11 cellular contexts compared by ENCODE assay signal in genomic region chr11:74025467-74026166, GRCh38. TPM values are rescaled to one million over a fixed set of nuclear protein-coding genes. Genes with fewer than 3 reads are reported as not detected.
DNase-seq lines count a peak whose midpoint lies in the region; ATAC-seq, FAIRE-seq and TF ChIP-seq lines count a peak whose summit lies in the region.
"Had no signal": no experiment of that assay in that cellular context is flagged by ENCODE, and none has a peak within 500 bp of the region (broad histone marks: within the 10 kb centered on the region; RNA-seq: fewer than 3 reads in every experiment).

No MANE protein-coding gene starts in this region.

- no peaks in the 10 kb centered on the region for H3K9me1 ChIP-seq in keratinocyte (ENCODE audit: control insufficient read depth, extremely low read depth, insufficient read depth, low read length)

- peaks cover 2% of the 10 kb centered on the region for H3K36me3 ChIP-seq in CD4-positive, CD25-positive, alpha-beta regulatory T cell (ENCODE audit: control insufficient read depth, insufficient read depth, low read length)
- H3K36me3 ChIP-seq in keratinocyte (ENCODE audit: control insufficient read depth in 2 of 2, extremely low read depth in 1 of 2, insufficient read depth in 2 of 2, low read length in 2 of 2) (peaks cover 3 to 5% of the 10 kb centered on the region in 2 experiments), Karpas-422 (ENCODE audit: insufficient read depth, low read length) (peaks cover 9% of the 10 kb centered on the region; the same call in 1 of the 2 replicates)
- H3K36me3 ChIP-seq: pancreas had no signal

- FAIRE-seq in keratinocyte (lab: Jason Lieb, UNC) = no peak
- FAIRE-seq: pancreas had no signal

- H3K27me3 Mint-ChIP-seq in CD4-positive, CD25-positive, alpha-beta regulatory T cell = no peaks in the 10 kb centered on the region
- no peaks in the 10 kb centered on the region for H3K27me3 Mint-ChIP-seq in activated T-helper 17 cell treated with anti-CD3 and anti-CD28 coated beads, Interleukin-2, amount 50 U/mL, for 72 hours

- no peak overlapping the region for H3K9ac ChIP-seq in keratinocyte (ENCODE audit: control insufficient read depth, extremely low read depth, insufficient read depth, low read length)
- H3K9ac ChIP-seq in Karpas-422 (ENCODE audit: low read length) = no peak overlapping the region

- H3K9me3 ChIP-seq in CD4-positive, CD25-positive, alpha-beta regulatory T cell (ENCODE audit: control insufficient read depth in 2 of 2, low read length in 2 of 2) = no peaks in the 10 kb centered on the region
- no peaks in the 10 kb centered on the region for H3K9me3 ChIP-seq in keratinocyte (ENCODE audit: control insufficient read depth, low read depth, low read length)
- no peaks in the 10 kb centered on the region for H3K9me3 ChIP-seq in Karpas-422 (ENCODE audit: low read length)
- H3K9me3 ChIP-seq: pancreas, suprapubic skin had no signal

- no peak overlapping the region for H3K4me3 Mint-ChIP-seq in CD4-positive, CD25-positive, alpha-beta regulatory T cell
- peak overlapping the region; percentile 76 for H3K4me3 Mint-ChIP-seq in activated T-helper 17 cell treated with anti-CD3 and anti-CD28 coated beads, Interleukin-2, amount 50 U/mL, for 72 hours

- peaks cover 33% of the 10 kb centered on the region for H3K36me3 Mint-ChIP-seq in CD4-positive, CD25-positive, alpha-beta regulatory T cell
- H3K36me3 Mint-ChIP-seq in activated T-helper 17 cell treated with anti-CD3 and anti-CD28 coated beads, Interleukin-2, amount 50 U/mL, for 72 hours (ENCODE audit: low read depth) = peaks cover 21% of the 10 kb centered on the region

- TF ChIP-seq CTCF in keratinocyte (optimal IDR thresholded peaks at IDR 0.05 in 1 of 3, IDR thresholded peaks at IDR 0.05 in 1 of 3, conservative IDR thresholded peaks at IDR 0.05 in 1 of 3; ENCODE audit: extremely low read depth in 1 of 3, insufficient read depth in 2 of 3, low read length in 3 of 3) = no peak

- H3K4me3 ChIP-seq in CD4-positive, CD25-positive, alpha-beta regulatory T cell (ENCODE audit: low read depth, low read length) = no peak overlapping the region
- H3K4me3 ChIP-seq in keratinocyte (ENCODE audit: control insufficient read depth in 2 of 3, extremely low read depth in 1 of 3, insufficient read depth in 2 of 3, low read depth in 1 of 3, low read length in 3 of 3) (no peak overlapping the region), Karpas-422 (ENCODE audit: low read length) (no peak overlapping the region)
- H3K4me3 ChIP-seq: pancreas, suprapubic skin had no signal

- H3K9me3 Mint-ChIP-seq in CD4-positive, CD25-positive, alpha-beta regulatory T cell = no peaks in the 10 kb centered on the region
- H3K9me3 Mint-ChIP-seq in activated T-helper 17 cell treated with anti-CD3 and anti-CD28 coated beads, Interleukin-2, amount 50 U/mL, for 72 hours = no peaks in the 10 kb centered on the region

- peaks cover 12% of the 10 kb centered on the region for H3K4me1 ChIP-seq in CD4-positive, CD25-positive, alpha-beta regulatory T cell (ENCODE audit: control insufficient read depth, insufficient read depth, low read length, poor library complexity, severe bottlenecking)
- peaks cover 17% of the 10 kb centered on the region for H3K4me1 ChIP-seq in keratinocyte (ENCODE audit: control insufficient read depth, extremely low read depth, insufficient read depth, low read length)
- H3K4me1 ChIP-seq in Karpas-422 (ENCODE audit: low read length) = peaks cover 30% of the 10 kb centered on the region
- H3K4me1 ChIP-seq: pancreas, suprapubic skin had no signal

- H3K27ac Mint-ChIP-seq in CD4-positive, CD25-positive, alpha-beta regulatory T cell = peak overlapping the region in 2 of 3 donors; percentile 53 to 63
- peak overlapping the region; percentile 96 for H3K27ac Mint-ChIP-seq in activated T-helper 17 cell treated with anti-CD3 and anti-CD28 coated beads, Interleukin-2, amount 50 U/mL, for 72 hours

- peaks cover 3 to 21% (median 18%) of the 10 kb centered on the region in 4 donors for H3K4me1 Mint-ChIP-seq in CD4-positive, CD25-positive, alpha-beta regulatory T cell
- peaks cover 31% of the 10 kb centered on the region for H3K4me1 Mint-ChIP-seq in activated T-helper 17 cell treated with anti-CD3 and anti-CD28 coated beads, Interleukin-2, amount 50 U/mL, for 72 hours

- H3K27me3 ChIP-seq in CD4-positive, CD25-positive, alpha-beta regulatory T cell (ENCODE audit: control insufficient read depth, insufficient read depth, low read length) = no peaks in the 10 kb centered on the region
- H3K27me3 ChIP-seq in keratinocyte (ENCODE audit: control insufficient read depth, extremely low read depth, insufficient read depth, low read length) (no peaks in the 10 kb centered on the region), Karpas-422 (ENCODE audit: low read length) (no peaks in the 10 kb centered on the region)
- H3K27me3 ChIP-seq: pancreas, suprapubic skin had no signal

- H3K79me2 ChIP-seq in keratinocyte (ENCODE audit: control insufficient read depth, insufficient read depth, low read length) = no peaks in the 10 kb centered on the region
- no peaks in the 10 kb centered on the region for H3K79me2 ChIP-seq in Karpas-422 (ENCODE audit: low read length)

- peak in 1 of 2 donors; percentile 28 for ATAC-seq in CD4-positive, CD25-positive, alpha-beta regulatory T cell (ENCODE audit: low read depth in 2 of 2)
- peak; percentile 71 for ATAC-seq in activated T-helper 17 cell treated with anti-CD3 and anti-CD28 coated beads, Interleukin-2, amount 50 U/mL, for 72 hours (replicated peaks)
- no peak for ATAC-seq in GM18907 (IDR thresholded peaks at IDR 0.05; ENCODE audit: unreplicated experiment)

- H3K4me2 ChIP-seq in keratinocyte (ENCODE audit: control insufficient read depth, extremely low read depth, insufficient read depth, low read depth, low read length) = no peak overlapping the region
- no peak overlapping the region for H3K4me2 ChIP-seq in Karpas-422 (ENCODE audit: low read depth, low read length, poor library complexity, severe bottlenecking)

- no peak overlapping the region for H3K27ac ChIP-seq in CD4-positive, CD25-positive, alpha-beta regulatory T cell (ENCODE audit: insufficient read depth, low read length, poor library complexity, severe bottlenecking)
- H3K27ac ChIP-seq in keratinocyte (ENCODE audit: control insufficient read depth, insufficient read depth, low read length) (no peak overlapping the region), Karpas-422 (ENCODE audit: low read length) (no peak overlapping the region)
- H3K27ac ChIP-seq: pancreas, suprapubic skin had no signal

- H4K20me1 ChIP-seq in keratinocyte (ENCODE audit: control insufficient read depth, extremely low read depth, insufficient read depth, low read length) (peaks cover 2% of the 10 kb centered on the region), Karpas-422 (ENCODE audit: insufficient read depth, low read depth, low read length) (no peaks in the 10 kb centered on the region)

- H2AFZ ChIP-seq in keratinocyte (ENCODE audit: control insufficient read depth, low read length) = no peak overlapping the region
- no peak overlapping the region for H2AFZ ChIP-seq in Karpas-422 (ENCODE audit: low read length)

- H3K9me2 ChIP-seq in Karpas-422 (replicated peaks; ENCODE audit: insufficient read depth, low read length) = no peaks in the 10 kb centered on the region

- dilution Hi-C loops in keratinocyte (cut with MboI; ENCODE audit: extremely low pct_ligation_motif_present, low sequenced_read_pairs) = no loop called here

- DNase-seq in CD4-positive, CD25-positive, alpha-beta regulatory T cell = no peak
- DNase-seq in LHCN-M2 (ENCODE audit: low read depth) (peak; percentile 56), keratinocyte (ENCODE audit: low read depth, low spot score) (peak; percentile 17), iPS-NIHi11 (ENCODE audit: low spot score) (no peak), AML-193 (lab: John Stamatoyannopoulos, UW) (no peak), Karpas-422 (no peak)
- DNase-seq: pancreas; stimulated activated CD4-positive, alpha-beta T cell treated with anti-CD3 and anti-CD28 coated beads, Interleukin-2, amount 100 ng/mL, for 48 hours had no signal

RNA-seq across cellular contexts. Expression of gene UCP3, which starts 16.7 kb away (rescaled TPM):
- 5.6 TPM for total RNA-seq in CD4-positive, CD25-positive, alpha-beta regulatory T cell
- polyA plus RNA-seq in CD4-positive, CD25-positive, alpha-beta regulatory T cell = under 1 TPM; 0.16 to 0.34 (median 0.24) TPM
- total RNA-seq in LHCN-M2 (2014; rRNA removed) = 0.71 and 1.1 TPM in 2 replicates
- polyA plus RNA-seq in LHCN-M2 (2012) = 0.64 TPM
- total RNA-seq in activated T-helper 17 cell treated with anti-CD3 and anti-CD28 coated beads, Interleukin-2, amount 50 U/mL, for 72 hours = 1 to 10 TPM; 4.3 to 6.6 TPM
- 0.18 to 0.70 TPM (median 0.52 TPM) in 3 replicates for polyA plus RNA-seq in keratinocyte
- 0.42 TPM for polyA plus RNA-seq in keratinocyte (2011; ENCODE audit: low read depth)
- 0.16 and 0.21 TPM in 2 replicates for polyA plus RNA-seq in keratinocyte (2011; cell fraction: cytosol; rRNA removed)
- 1.7 and 2.9 TPM in 2 replicates for polyA plus RNA-seq in keratinocyte (2011; cell fraction: nucleus; rRNA removed)
- polyA plus RNA-seq in keratinocyte (2012; ENCODE audit: low replicate concordance) = 0.25 and 0.45 TPM in 2 replicates
- 0.10 to 0.19 TPM in 2 of 3 replicates, not detected in the other for polyA minus RNA-seq in keratinocyte
- polyA minus RNA-seq in keratinocyte (2011; cell fraction: cytosol; rRNA and poly(A)+ RNA removed) = not detected
- polyA minus RNA-seq in keratinocyte (2011; cell fraction: nucleus; rRNA and poly(A)+ RNA removed) = 1.2 and 2.1 TPM in 2 replicates
- 3.0 and 4.0 TPM in 2 replicates for total RNA-seq in Karpas-422 (2014; rRNA removed; shearing (Covaris generic); ENCODE audit: low replicate concordance)

RNA-seq across cellular contexts. Expression of gene UCP2, which starts 43.0 kb away (rescaled TPM):
- 850 TPM for total RNA-seq in CD4-positive, CD25-positive, alpha-beta regulatory T cell
- 1,000 to 10,000 TPM; 1,262 to 2,276 (median 1,740) TPM for polyA plus RNA-seq in CD4-positive, CD25-positive, alpha-beta regulatory T cell
- 4.3 and 8.0 TPM in 2 replicates for total RNA-seq in LHCN-M2 (2014; rRNA removed)
- 27.4 TPM for polyA plus RNA-seq in LHCN-M2 (2012)
- 100 to 1,000 TPM; 199 to 269 TPM for total RNA-seq in activated T-helper 17 cell treated with anti-CD3 and anti-CD28 coated beads, Interleukin-2, amount 50 U/mL, for 72 hours
- polyA plus RNA-seq in keratinocyte = 1.1 to 2.5 TPM (median 2.3 TPM) in 3 replicates
- polyA plus RNA-seq in keratinocyte (2011; ENCODE audit: low read depth) = not detected
- polyA plus RNA-seq in keratinocyte (2011; cell fraction: cytosol; rRNA removed) = 2.5 and 4.2 TPM in 2 replicates
- 2.0 and 2.2 TPM in 2 replicates for polyA plus RNA-seq in keratinocyte (2011; cell fraction: nucleus; rRNA removed)
- 0.95 and 1.7 TPM in 2 replicates for polyA plus RNA-seq in keratinocyte (2012; ENCODE audit: low replicate concordance)
- 1.3 to 13.0 TPM (median 3.0 TPM) in 3 replicates for polyA minus RNA-seq in keratinocyte
- 9.8 TPM for polyA minus RNA-seq in keratinocyte (2011; cell fraction: cytosol; rRNA and poly(A)+ RNA removed)
- polyA minus RNA-seq in keratinocyte (2011; cell fraction: nucleus; rRNA and poly(A)+ RNA removed) = 3.0 and 5.0 TPM in 2 replicates
- 189 and 274 TPM in 2 replicates for total RNA-seq in Karpas-422 (2014; rRNA removed; shearing (Covaris generic); ENCODE audit: low replicate concordance)

Comparison
In these comparisons a context has a peak if more than half of its experiments do, and no peak if none do; other contexts are left out.
1. DNase-seq: peak in LHCN-M2 (single experiment) and keratinocyte (single experiment); none in CD4-positive, CD25-positive, alpha-beta regulatory T cell (0 of 3), iPS-NIHi11 (single experiment), AML-193 (0 of 2) and Karpas-422 (single experiment).
2. RNA of gene UCP2, which starts 43.0 kb away (total RNA-seq): 850 TPM in CD4-positive, CD25-positive, alpha-beta regulatory T cell (single experiment), 189 to 274 TPM in Karpas-422 and 199 to 269 TPM in activated T-helper 17 cell treated with anti-CD3 and anti-CD28 coated beads, Interleukin-2, amount 50 U/mL, for 72 hours; 4.3 to 8.0 TPM in LHCN-M2; every median in the first group is over 10 times any median in the second.